13 cellular contexts compared by ENCODE assay signal in the genomic region with DNA sequence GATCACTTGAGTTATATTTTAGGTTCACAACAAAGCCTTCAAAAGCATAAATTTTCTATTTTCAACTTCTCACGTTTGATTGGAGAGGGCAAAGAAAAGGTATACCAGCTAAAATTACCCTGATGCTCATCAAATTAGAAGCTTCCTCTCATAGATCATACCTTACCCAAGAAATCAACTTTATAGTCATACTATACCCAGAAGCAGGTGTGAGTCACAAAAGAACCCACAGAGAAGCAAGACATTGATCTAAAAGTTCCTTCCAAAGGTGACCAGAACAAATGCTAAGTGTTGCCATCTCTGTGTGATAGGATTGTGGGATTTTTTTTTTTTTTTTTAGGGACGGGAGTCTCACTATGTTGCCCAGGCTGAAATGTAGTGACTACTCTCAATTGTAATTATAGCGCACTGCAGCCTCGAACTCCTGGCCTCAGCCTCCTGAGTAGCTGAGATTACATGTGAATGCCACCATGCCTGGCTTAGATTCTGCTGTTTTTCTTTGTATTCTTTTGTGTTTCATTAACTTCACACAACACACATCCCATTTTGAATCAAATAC. TPM values are rescaled to one million over a fixed set of nuclear protein-coding genes. Genes with fewer than 3 reads are reported as not detected.
A peak's percentile ranks its signal among the peaks of the same experiment; 100 is the strongest.
DNase-seq lines count a peak whose midpoint lies in the region; ATAC-seq and TF ChIP-seq lines count a peak whose summit lies in the region.
"Had no signal": no experiment of that assay in that cellular context is flagged by ENCODE, and none has a peak within 500 bp of the region (broad histone marks: within the 10 kb centered on the region; RNA-seq: fewer than 3 reads in every experiment).

No MANE protein-coding gene starts in this region.

- H3K27ac Mint-ChIP-seq in activated T-cell treated with anti-CD3 and anti-CD28 coated beads, Interleukin-2, amount 50 U/mL, for 24 hours: peak overlapping the region; percentile 94
- H3K27ac Mint-ChIP-seq in endodermal cell: no peak overlapping the region
- H3K27ac Mint-ChIP-seq in stimulated activated effector memory CD8-positive, alpha-beta T cell treated with anti-CD3 and anti-CD28 coated beads, Interleukin-12 subunit alpha, Interleukin-12 subunit beta, amount 100 ng/mL, for 72 hours: peak overlapping the region; percentile 83

- TF ChIP-seq CTCF in endodermal cell (conservative IDR thresholded peaks at IDR 0.05): no peak

- no peaks in the 10 kb centered on the region for H3K9me3 ChIP-seq in endodermal cell (ENCODE audit: control insufficient read depth, low read length)

- peak overlapping the region; percentile 90 for H3K4me3 Mint-ChIP-seq in activated T-cell treated with anti-CD3 and anti-CD28 coated beads, Interleukin-2, amount 50 U/mL, for 24 hours
- H3K4me3 Mint-ChIP-seq in endodermal cell: peak overlapping the region; percentile 3
- H3K4me3 Mint-ChIP-seq in stimulated activated effector memory CD8-positive, alpha-beta T cell treated with anti-CD3 and anti-CD28 coated beads, Interleukin-12 subunit alpha, Interleukin-12 subunit beta, amount 100 ng/mL, for 72 hours: peak overlapping the region; percentile 95

- H3K36me3 ChIP-seq in endodermal cell (ENCODE audit: control insufficient read depth, insufficient read depth, low read length): peaks cover 59% of the 10 kb centered on the region

- H3K4me1 ChIP-seq in endodermal cell (ENCODE audit: control insufficient read depth, insufficient read depth, low read length): no peaks in the 10 kb centered on the region

- peak overlapping the region; percentile 7 for H3K9ac ChIP-seq in endodermal cell (ENCODE audit: extremely low read depth, low read length, poor library complexity, severe bottlenecking)

- 88 to 91% methylated on average over 3 to 4 of the region's 4 CpGs for WGBS in endodermal cell (ENCODE audit: insufficient coverage in 1 of 2, insufficient read length in 1 of 2), 2 experiments

- no peaks in the 10 kb centered on the region for H3K27me3 Mint-ChIP-seq in activated T-cell treated with anti-CD3 and anti-CD28 coated beads, Interleukin-2, amount 50 U/mL, for 24 hours
- H3K27me3 Mint-ChIP-seq in endodermal cell (ENCODE audit: insufficient read depth): no peaks in the 10 kb centered on the region

- no peaks in the 10 kb centered on the region for H3K27me3 ChIP-seq in endodermal cell (ENCODE audit: control insufficient read depth, insufficient read depth, low read length, poor library complexity, severe bottlenecking)
- H3K27me3 ChIP-seq: brain microvascular endothelial cell had no signal

- H3K27ac ChIP-seq in endodermal cell (ENCODE audit: low read depth, low read length): no peak overlapping the region
- H3K27ac ChIP-seq: brain microvascular endothelial cell had no signal

- no peak for DNase-seq in activated T-cell treated with anti-CD3 and anti-CD28 coated beads, Interleukin-2, amount 50 U/mL, for 24 hours
- DNase-seq in activated T-cell treated with anti-CD3 and anti-CD28 coated beads, Interleukin-2, amount 50 U/mL, for 1 hour: no peak
- DNase-seq in RKO (ENCODE audit: low spot score) (peak; percentile 50), endodermal cell (no peak), mesenteric fat pad (ENCODE audit: low spot score) (no peak), NOMO-1 treated with dmso at 0.1 percent for 144 hours (lab: John Stamatoyannopoulos, UW; ENCODE audit: unreplicated experiment) (no peak)
- DNase-seq in stimulated activated effector memory CD8-positive, alpha-beta T cell treated with anti-CD3 and anti-CD28 coated beads, Interleukin-12 subunit alpha, Interleukin-12 subunit beta, amount 100 ng/mL, for 72 hours (ENCODE audit: low spot score in 2 of 2): no peak
- no peak for DNase-seq in central memory CD4-positive, alpha-beta T cell
- DNase-seq: brain microvascular endothelial cell, hypothalamus, MV-4-11, NCI-H69, right cardiac atrium had no signal

- H3K9me3 Mint-ChIP-seq in activated T-cell treated with anti-CD3 and anti-CD28 coated beads, Interleukin-2, amount 50 U/mL, for 24 hours: no peaks in the 10 kb centered on the region
- no peaks in the 10 kb centered on the region for H3K9me3 Mint-ChIP-seq in endodermal cell
- H3K9me3 Mint-ChIP-seq in stimulated activated effector memory CD8-positive, alpha-beta T cell treated with anti-CD3 and anti-CD28 coated beads, Interleukin-12 subunit alpha, Interleukin-12 subunit beta, amount 100 ng/mL, for 72 hours: no peaks in the 10 kb centered on the region

- peaks cover 71% of the 10 kb centered on the region for H3K4me1 Mint-ChIP-seq in activated T-cell treated with anti-CD3 and anti-CD28 coated beads, Interleukin-2, amount 50 U/mL, for 24 hours (ENCODE audit: low read depth)
- peaks cover 22% of the 10 kb centered on the region for H3K4me1 Mint-ChIP-seq in endodermal cell
- peaks cover 79% of the 10 kb centered on the region for H3K4me1 Mint-ChIP-seq in stimulated activated effector memory CD8-positive, alpha-beta T cell treated with anti-CD3 and anti-CD28 coated beads, Interleukin-12 subunit alpha, Interleukin-12 subunit beta, amount 100 ng/mL, for 72 hours

- peak; percentile 55 for ATAC-seq in stimulated activated effector memory CD8-positive, alpha-beta T cell treated with anti-CD3 and anti-CD28 coated beads, Interleukin-12 subunit alpha, Interleukin-12 subunit beta, amount 100 ng/mL, for 72 hours
- ATAC-seq: right cardiac atrium had no signal

- peaks cover 85% of the 10 kb centered on the region for H3K36me3 Mint-ChIP-seq in activated T-cell treated with anti-CD3 and anti-CD28 coated beads, Interleukin-2, amount 50 U/mL, for 24 hours (ENCODE audit: low read depth)
- H3K36me3 Mint-ChIP-seq in endodermal cell (ENCODE audit: low read depth): peaks cover 54% of the 10 kb centered on the region
- peaks cover 89% of the 10 kb centered on the region for H3K36me3 Mint-ChIP-seq in stimulated activated effector memory CD8-positive, alpha-beta T cell treated with anti-CD3 and anti-CD28 coated beads, Interleukin-12 subunit alpha, Interleukin-12 subunit beta, amount 100 ng/mL, for 72 hours

- H3K4me3 ChIP-seq in endodermal cell (ENCODE audit: low read length): peak overlapping the region; percentile 90

RNA-seq across cellular contexts. Expression of gene EIF2S2, which starts 3.3 kb away (rescaled TPM):
- 100 to 1,000 TPM; 106 to 144 TPM for total RNA-seq in endodermal cell
- polyA plus RNA-seq in endodermal cell (2013, experiment 1 of 2): 89.9 TPM
- 86.4 TPM for polyA plus RNA-seq in endodermal cell (2013, experiment 2 of 2)
- total RNA-seq in mesenteric fat pad: 64.5 TPM

Comparison
In these comparisons a context has a peak if more than half of its experiments do, and no peak if none do; other contexts are left out.
1. H3K4me3 Mint-ChIP-seq: peak in every context shown above with its lines; median percentile 95 in stimulated activated effector memory CD8-positive, alpha-beta T cell treated with anti-CD3 and anti-CD28 coated beads, Interleukin-12 subunit alpha, Interleukin-12 subunit beta, amount 100 ng/mL, for 72 hours; 90 in activated T-cell treated with anti-CD3 and anti-CD28 coated beads, Interleukin-2, amount 50 U/mL, for 24 hours; 3 in endodermal cell.